In the genomic region with DNA sequence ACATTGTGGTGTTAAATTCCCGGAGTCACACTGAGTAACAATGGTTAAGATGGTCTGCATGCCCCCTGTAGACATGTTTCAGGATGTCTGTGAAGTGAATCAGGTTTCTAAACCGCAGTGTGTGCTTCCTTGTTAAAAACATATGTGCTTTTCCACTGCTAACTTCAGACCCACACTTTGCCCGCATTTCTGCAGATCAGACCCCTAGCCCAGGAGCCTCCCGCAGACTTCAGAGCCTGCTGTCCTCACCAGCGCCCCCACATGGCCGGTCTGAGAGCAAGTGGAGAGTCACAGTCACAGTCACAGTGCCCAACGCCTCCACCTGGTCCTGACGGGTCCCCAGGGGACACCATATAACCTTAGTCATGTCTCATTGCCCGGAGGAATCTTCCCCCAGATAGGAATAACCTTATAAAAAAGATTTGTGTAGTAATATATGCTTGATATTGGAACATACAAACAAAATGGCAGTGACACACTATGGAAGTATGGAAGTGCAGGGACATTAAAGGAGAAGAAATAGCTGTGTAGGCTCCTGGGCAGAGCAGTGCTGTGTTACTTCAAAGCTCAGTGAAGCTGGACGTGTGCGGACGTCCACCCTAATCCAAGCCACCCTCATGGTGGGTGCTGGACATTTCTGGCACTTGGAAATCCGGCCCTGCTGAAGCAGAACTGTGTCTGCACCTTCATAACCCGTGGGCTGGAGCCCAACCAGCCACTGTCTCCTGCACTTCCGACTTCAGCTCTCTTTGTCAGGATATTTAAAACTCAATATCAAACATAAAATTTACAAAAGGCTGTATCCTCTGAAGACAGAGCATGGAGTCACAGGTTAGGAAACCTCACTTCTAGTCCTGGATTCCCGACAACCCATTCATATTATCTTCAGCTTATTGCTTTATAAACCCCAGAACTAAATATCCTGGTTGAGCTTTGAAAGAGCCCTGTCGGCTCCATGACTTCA, we compare ENCODE assay signal across 9 cellular contexts. TPM values are rescaled to one million over a fixed set of nuclear protein-coding genes. Genes with fewer than 3 reads are reported as not detected.
DNase-seq lines count a peak whose midpoint lies in the region; ATAC-seq and TF ChIP-seq lines count a peak whose summit lies in the region.
"Had no signal": no experiment of that assay in that cellular context is flagged by ENCODE, and none has a peak within 500 bp of the region (broad histone marks: within the 10 kb centered on the region; RNA-seq: fewer than 3 reads in every experiment).

No MANE protein-coding gene starts in this region.

- peak overlapping the region; percentile 83 to 88 for H3K27ac ChIP-seq in uterus

- H3K36me3 Mint-ChIP-seq in T-helper 17 cell (ENCODE audit: low read depth): no peaks in the 10 kb centered on the region

- ATAC-seq in T-helper 17 cell: no peak

- no peaks in the 10 kb centered on the region for H3K27me3 ChIP-seq in uterus

- H3K4me3 Mint-ChIP-seq in T-helper 17 cell: no peak overlapping the region

- H3K27me3 Mint-ChIP-seq in T-helper 17 cell: peaks cover 23% of the 10 kb centered on the region

- H3K27ac Mint-ChIP-seq in T-helper 17 cell: no peak overlapping the region

- intact Hi-C loops in uterus (cut with DNase I; ENCODE audit: low total_unique reads): no loop called here

- TF ChIP-seq POLR2A in uterus (IDR thresholded peaks at IDR 0.05): no peak

- no peaks in the 10 kb centered on the region for H3K36me3 ChIP-seq in uterus

- peaks cover 6 to 15% of the 10 kb centered on the region in 2 donors for H3K4me1 ChIP-seq in uterus

- peak; percentile 75 for TF ChIP-seq CTCF in WI38 (IDR thresholded peaks at IDR 0.05; ENCODE audit: low read depth, low read length)
- no peak for TF ChIP-seq CTCF in uterus (IDR thresholded peaks at IDR 0.05)

- H3K4me1 Mint-ChIP-seq in T-helper 17 cell: peaks cover 6% of the 10 kb centered on the region

- H3K9me3 ChIP-seq in uterus (no peaks in the 10 kb centered on the region), T-helper 17 cell (ENCODE audit: control insufficient read depth, low read length, poor library complexity, severe bottlenecking) (no peaks in the 10 kb centered on the region)

- H3K4me3 ChIP-seq in WI38 (ENCODE audit: low read depth, low read length): no peak overlapping the region
- H3K4me3 ChIP-seq in uterus: no peak overlapping the region

- peak; percentile 55 for DNase-seq in stimulated activated CD4-positive, alpha-beta T cell treated with anti-CD3 and anti-CD28 coated beads, Interleukin-15, amount 100 ng/mL, for 24 hours
- DNase-seq in stimulated activated CD4-positive, alpha-beta T cell treated with anti-CD3 and anti-CD28 coated beads, Interleukin-4, amount 100 ng/mL, for 24 hours: no peak
- DNase-seq in glomerular visceral epithelial cell (ENCODE audit: extremely low spot score): peak; percentile 60
- DNase-seq in uterus: no peak
- no peak for DNase-seq in cortex of kidney (lab: John Stamatoyannopoulos, UW)
- no peak for DNase-seq in T-helper 17 cell
- no peak for DNase-seq in cerebellum (ENCODE audit: low spot score)
- DNase-seq: SHP77 treated with DMSO at 0.1 percent for 48 hours had no signal

RNA-seq across cellular contexts. Expression of gene GSTO2, which starts 29.0 kb away (rescaled TPM):
- total RNA-seq in uterus (10 to 100 TPM in 1 of 4 donors, 1 to 10 TPM in 1, under 1 TPM in 1, not detected in 1; under 0.01 to 10.6 (median 5.6) TPM), T-helper 17 cell (1 to 10 TPM in 1 of 2 donors, under 1 TPM in 1; 0.70 to 1.1 TPM), cerebellum (2.2 TPM)

RNA-seq across cellular contexts. Expression of gene ITPRIP, which starts 40.3 kb away (rescaled TPM):
- 10 to 100 TPM in 3 of 4 donors, 1 to 10 TPM in 1; 10.0 to 32.6 (median 22.4) TPM for total RNA-seq in uterus
- 10 to 100 TPM; 30.6 to 47.1 TPM for total RNA-seq in T-helper 17 cell
- 4.3 TPM for total RNA-seq in cerebellum

RNA-seq across cellular contexts. Expression of gene GSTO1, which starts 43.3 kb away (rescaled TPM):
- total RNA-seq in uterus (100 to 1,000 TPM in 2 of 4 donors, 10 to 100 TPM in 2; 54.7 to 131 (median 102) TPM), T-helper 17 cell (10 to 100 TPM; 37.9 to 52.6 TPM), cerebellum (7.9 TPM)

RNA-seq across cellular contexts. Expression of gene CFAP58, which starts 55.7 kb away (rescaled TPM):
- total RNA-seq in uterus (1 to 10 TPM in 3 of 4 donors, under 1 TPM in 1; 0.29 to 2.2 (median 1.3) TPM), T-helper 17 cell (not detected), cerebellum (0.45 TPM)

Comparison
In these comparisons a context has a peak if more than half of its experiments do, and no peak if none do; other contexts are left out.
1. DNase-seq: peak in stimulated activated CD4-positive, alpha-beta T cell treated with anti-CD3 and anti-CD28 coated beads, Interleukin-15, amount 100 ng/mL, for 24 hours (single experiment) and glomerular visceral epithelial cell (single experiment); none in stimulated activated CD4-positive, alpha-beta T cell treated with anti-CD3 and anti-CD28 coated beads, Interleukin-4, amount 100 ng/mL, for 24 hours (single experiment), uterus (0 of 2), cortex of kidney (single experiment), T-helper 17 cell (0 of 3) and cerebellum (single experiment).